Comparison of ENCODE assay signal across 8 cellular contexts in genomic region chr16:81821422-81822128, GRCh38. TPM values are rescaled to one million over a fixed set of nuclear protein-coding genes. Genes with fewer than 3 reads are reported as not detected.
A peak's percentile ranks its signal among the peaks of the same experiment; 100 is the strongest.
DNase-seq lines count a peak whose midpoint lies in the region; ATAC-seq and TF ChIP-seq lines count a peak whose summit lies in the region.

No MANE protein-coding gene starts in this region.

- no peak for TF ChIP-seq CTCF in foreskin keratinocyte (conservative IDR thresholded peaks at IDR 0.05)

- TF ChIP-seq POLR2A in GM18505 (IDR thresholded peaks at IDR 0.05; ENCODE audit: borderline replicate concordance, extremely low read depth, insufficient read depth, insufficient read length), result peak; percentile 68

- H3K27me3 ChIP-seq in foreskin keratinocyte, result no peaks in the 10 kb centered on the region

- DNase-seq in kidney tubule cell (ENCODE audit: low spot score) (peak; percentile 54), NCI-H2196 (lab: John Stamatoyannopoulos, UW; ENCODE audit: unreplicated experiment) (no peak), foreskin keratinocyte (no peak), NCI-H82 (lab: John Stamatoyannopoulos, UW) (no peak)
- DNase-seq in stimulated activated naive CD4-positive, alpha-beta T cell (lab: John Stamatoyannopoulos, UW), result no peak

- H3K27ac ChIP-seq in foreskin keratinocyte, result no peak overlapping the region

- H3K4me1 ChIP-seq in foreskin keratinocyte, result no peaks in the 10 kb centered on the region

- peak; percentile 34 for ATAC-seq in GM18505 (IDR thresholded peaks at IDR 0.05; ENCODE audit: unreplicated experiment)
- peak; percentile 39 for ATAC-seq in GM21576 (IDR thresholded peaks at IDR 0.05; ENCODE audit: unreplicated experiment)
- ATAC-seq in HG03571 (IDR thresholded peaks at IDR 0.05; ENCODE audit: unreplicated experiment), result peak; percentile 43
- no peak for ATAC-seq in foreskin keratinocyte

RNA-seq across cellular contexts. Expression of gene PLCG2, which starts 42.5 kb away (rescaled TPM):
- total RNA-seq in foreskin keratinocyte, result 1.8 and 2.2 TPM in 2 replicates
- 0.72 and 0.87 TPM in 2 replicates for polyA plus RNA-seq in foreskin keratinocyte
